In genomic region chr17:39304188-39304587, GRCh38 we compare ENCODE assay signal across 35 cellular contexts.
"Had no signal": no experiment of that assay in that cellular context is flagged by ENCODE, and none has a peak within 500 bp of the region (broad histone marks: within the 10 kb centered on the region; RNA-seq: fewer than 3 reads in every experiment).

No MANE protein-coding gene starts in this region.

- H3K27ac ChIP-seq: KMS-11 had no signal

- DNase-seq: Karpas-422, Kasumi-1, MG63, MM.1S, MV-4-11, NCI-H1048, NCI-H1092, NCI-H1092 treated with DMSO at 0.1 percent for 48 hours, NCI-H1105, NCI-H1105 treated with DMSO at 0.1 percent for 48 hours, NCI-H1417, NCI-H1417 treated with DMSO at 0.1 percent for 48 hours, NCI-H1436, NCI-H1436 treated with DMSO at 0.1 percent for 48 hours, NCI-H146, NCI-H1694, NCI-H1694 treated with DMSO at 0.1 percent for 48 hours, NCI-H187, NCI-H187 treated with DMSO at 0.1 percent for 48 hours, NCI-H1930, NCI-H2029, NCI-H2029 treated with DMSO at 0.1 percent for 48 hours, NCI-H2081, NCI-H2081 treated with DMSO at 0.1 percent for 48 hours, NCI-H2107, NCI-H2171, NCI-H2171 treated with DMSO at 0.1 percent for 48 hours, NCI-H2227 treated with DMSO at 0.1 percent for 48 hours, NCI-H226, NCI-H345, NCI-H446, NCI-H446 treated with DMSO at 0.1 percent for 48 hours, NCI-H510A, NCI-H510A treated with DMSO at 0.1 percent for 48 hours had no signal

- H3K27me3 ChIP-seq: MG63 had no signal

- H3K36me3 ChIP-seq: MG63 had no signal

- H3K9me3 ChIP-seq: MG63 had no signal

- H3K4me3 ChIP-seq: MG63 had no signal

- H3K4me2 ChIP-seq: KMS-11 had no signal

- H3K9ac ChIP-seq: KMS-11 had no signal
